In genomic region chr11:111967651-111968050, GRCh38 we compare ENCODE assay signal across 28 cellular contexts. TPM values are rescaled to one million over a fixed set of nuclear protein-coding genes. Genes with fewer than 3 reads are reported as not detected.
"Had no signal": no experiment of that assay in that cellular context is flagged by ENCODE, and none has a peak within 500 bp of the region (broad histone marks: within the 10 kb centered on the region; RNA-seq: fewer than 3 reads in every experiment).

No MANE protein-coding gene starts in this region.

- H3K4me1 ChIP-seq: SJSA1 had no signal

- H3K4me3 ChIP-seq: cardiac muscle cell, K562, SJSA1 had no signal

- DNase-seq: activated CD4-positive, alpha-beta T cell treated with anti-CD3 and anti-CD28 coated beads for 4 hours; activated CD8-positive, alpha-beta memory T cell treated with anti-CD3 and anti-CD28 coated beads, Interleukin-2, amount 10 ng/mL, durations not matched to agents 7 days and 5 days; activated effector memory CD4-positive, alpha-beta T cell treated with Interleukin-2 at 50 U/mL for 16 hours; activated naive CD4-positive, alpha-beta T cell treated with Interleukin-2 at 50 U/mL for 16 hours; activated T-cell treated with anti-CD3 and anti-CD28 coated beads, Interleukin-2, amount 50 U/mL, for 24 hours; amygdala; Karpas-422; NCI-H1105 treated with DMSO at 0.1 percent for 48 hours; NCI-H1436 treated with DMSO at 0.1 percent for 48 hours; NCI-H187 treated with DMSO at 0.1 percent for 48 hours; NCI-H2171 treated with DMSO at 0.1 percent for 48 hours; NCI-H226; NCI-H526 treated with DMSO at 0.1 percent for 48 hours; NCI-H82; SHP77; SW 1271 had no signal

- H3K27ac ChIP-seq: cardiac muscle cell, SJSA1 had no signal

- H3K27me3 ChIP-seq: cardiac muscle cell, SJSA1 had no signal

- H3K36me3 ChIP-seq: SJSA1 had no signal

- H3K9me3 ChIP-seq: SJSA1 had no signal

- ATAC-seq: activated CD4-positive, CD25-positive, alpha-beta regulatory T cell treated with anti-CD3 and anti-CD28 coated beads, Interleukin-2, amount 50 U/mL, for 24 hours; activated CD8-positive, alpha-beta memory T cell treated with anti-CD3 and anti-CD28 coated beads, Interleukin-2, amount 10 ng/mL, durations not matched to agents 7 days and 5 days; activated naive CD4-positive, alpha-beta T cell treated with anti-CD3 and anti-CD28 coated beads, Interleukin-2, amount 50 U/mL, for 72 hours; K562; SK-N-SH treated with all-trans-retinoic acid at 6 μM for 48 hours had no signal

RNA-seq across cellular contexts. Expression of gene C11orf52, which starts 48.9 kb away (rescaled TPM):
- total RNA-seq: activated CD8-positive, alpha-beta memory T cell treated with anti-CD3 and anti-CD28 coated beads, Interleukin-2, amount 10 ng/mL, durations not matched to agents 7 days and 5 days; activated naive CD4-positive, alpha-beta T cell treated with anti-CD3 and anti-CD28 coated beads, Interleukin-2, amount 50 U/mL, for 72 hours; activated T-helper 1 cell treated with anti-CD3 and anti-CD28 coated beads, Interleukin-12 subunit alpha, Interleukin-12 subunit beta, Interleukin-2, Interleukin-4 antibody, amounts not matched to agents 30 ng/mL and 10 ng/mL and 1 ng/mL, durations not matched to agents 14 hours and 24 hours and 36 hours; OCI-LY7; RPMI7951; SJSA1; T-helper 1 cell treated with Interleukin-12 subunit alpha and Interleukin-12 subunit beta and Interleukin-4 antibody, amounts not matched to agents 30 ng/mL and 1 ng/mL, for 36 hours had no signal

RNA-seq across cellular contexts. Expression of gene HSPB2, which starts 55.1 kb away (rescaled TPM):
- total RNA-seq: activated CD8-positive, alpha-beta memory T cell treated with anti-CD3 and anti-CD28 coated beads, Interleukin-2, amount 10 ng/mL, durations not matched to agents 7 days and 5 days; activated naive CD4-positive, alpha-beta T cell treated with anti-CD3 and anti-CD28 coated beads, Interleukin-2, amount 50 U/mL, for 72 hours; activated T-helper 1 cell treated with anti-CD3 and anti-CD28 coated beads, Interleukin-12 subunit alpha, Interleukin-12 subunit beta, Interleukin-2, Interleukin-4 antibody, amounts not matched to agents 30 ng/mL and 10 ng/mL and 1 ng/mL, durations not matched to agents 14 hours and 24 hours and 36 hours; astrocyte; NCI-H460; OCI-LY7; RPMI7951; SJSA1; T-helper 1 cell treated with Interleukin-12 subunit alpha and Interleukin-12 subunit beta and Interleukin-4 antibody, amounts not matched to agents 30 ng/mL and 1 ng/mL, for 36 hours had no signal

RNA-seq across cellular contexts. Expression of gene CRYAB, which starts 56.1 kb away (rescaled TPM):
- total RNA-seq: activated CD8-positive, alpha-beta memory T cell treated with anti-CD3 and anti-CD28 coated beads, Interleukin-2, amount 10 ng/mL, durations not matched to agents 7 days and 5 days; activated naive CD4-positive, alpha-beta T cell treated with anti-CD3 and anti-CD28 coated beads, Interleukin-2, amount 50 U/mL, for 72 hours; activated T-helper 1 cell treated with anti-CD3 and anti-CD28 coated beads, Interleukin-12 subunit alpha, Interleukin-12 subunit beta, Interleukin-2, Interleukin-4 antibody, amounts not matched to agents 30 ng/mL and 10 ng/mL and 1 ng/mL, durations not matched to agents 14 hours and 24 hours and 36 hours; OCI-LY7; RPMI7951 had no signal
